Comparison of ENCODE assay signal across 12 cellular contexts in genomic region chr1:147079400-147080012, GRCh38.
DNase-seq lines count a peak whose midpoint lies in the region; ATAC-seq and TF ChIP-seq lines count a peak whose summit lies in the region.
"Had no signal": no experiment of that assay in that cellular context is flagged by ENCODE, and none has a peak within 500 bp of the region (broad histone marks: within the 10 kb centered on the region; RNA-seq: fewer than 3 reads in every experiment).

No MANE protein-coding gene starts in this region.

- no peaks in the 10 kb centered on the region for H3K79me2 ChIP-seq in neural cell (replicated peaks; ENCODE audit: insufficient read depth, low read length)

- H3K27ac ChIP-seq in CD8-positive, alpha-beta memory T cell (ENCODE audit: low read depth, low read length), result no peak overlapping the region
- no peak overlapping the region for H3K27ac ChIP-seq in HUES6 (ENCODE audit: low read depth, low read length)
- H3K27ac ChIP-seq in neural cell (ENCODE audit: low read length), result no peak overlapping the region
- H3K27ac ChIP-seq in gastrocnemius medialis, result no peak overlapping the region
- H3K27ac ChIP-seq: KMS-11, left lung had no signal

- no peaks in the 10 kb centered on the region for H3K9me2 ChIP-seq in neural cell (ENCODE audit: insufficient read depth, low read length)

- H2AFZ ChIP-seq in neural cell (ENCODE audit: low read depth, low read length), result no peak overlapping the region

- no peak for TF ChIP-seq CTCF in chondrocyte (IDR thresholded peaks at IDR 0.05)
- TF ChIP-seq CTCF in neural cell (IDR thresholded peaks at IDR 0.05; ENCODE audit: poor library complexity, severe bottlenecking), result no peak
- no peak for TF ChIP-seq CTCF in gastrocnemius medialis (IDR thresholded peaks at IDR 0.05 in 4 of 5, conservative IDR thresholded peaks at IDR 0.05 in 1 of 5)

- intact Hi-C loops in gastrocnemius medialis (cut with DNase I; ENCODE audit: low total_unique reads), result loop anchor here (10.0 kb wide), 1 partner anchor 165 kb away; the partner anchor contains the start of gene CHD1L

- peaks cover 43% of the 10 kb centered on the region for H3K27me3 ChIP-seq in CD8-positive, alpha-beta memory T cell (ENCODE audit: insufficient read depth, low read length, poor library complexity, severe bottlenecking)
- peaks cover 92% of the 10 kb centered on the region for H3K27me3 ChIP-seq in HUES6 (ENCODE audit: control insufficient read depth, insufficient read depth, low read length)
- H3K27me3 ChIP-seq in neural cell (ENCODE audit: insufficient read depth, low read depth, low read length), result peaks cover 100% of the 10 kb centered on the region
- H3K27me3 ChIP-seq in gastrocnemius medialis, result peaks cover 70 to 97% (median 72%) of the 10 kb centered on the region in 3 donors

- peak in 1 of 5 donors; percentile 53 for DNase-seq in CD8-positive, alpha-beta memory T cell
- DNase-seq in chondrocyte (ENCODE audit: low spot score), result no peak
- no peak for DNase-seq in gastrocnemius medialis
- DNase-seq in KBM-7, result no peak
- no peak for DNase-seq in COLO829 (ENCODE audit: low spot score)
- DNase-seq: anterior cingulate cortex, DMS53, left lung had no signal

- CTCF ChIA-PET in CD8-positive, alpha-beta memory T cell (lab: Charles Lee), result no interaction called here

- H3K27me3 Mint-ChIP-seq in CD8-positive, alpha-beta memory T cell, result peaks cover 86 to 88% of the 10 kb centered on the region in 2 donors
- H3K27me3 Mint-ChIP-seq in chondrocyte (ENCODE audit: low read depth), result peaks cover 41% of the 10 kb centered on the region

- POLR2A ChIA-PET in CD8-positive, alpha-beta memory T cell (lab: Charles Lee), result no interaction called here

- H3K4me3 Mint-ChIP-seq in CD8-positive, alpha-beta memory T cell, result peak overlapping the region in 6 of 7 donors; percentile 32 to 77 (median 63)
- H3K4me3 Mint-ChIP-seq in chondrocyte (ENCODE audit: unreplicated experiment), result peak overlapping the region; percentile 56

- TF ChIP-seq EP300 in neural cell (conservative IDR thresholded peaks at IDR 0.05; ENCODE audit: poor library complexity, severe bottlenecking), result no peak

- H3K36me3 Mint-ChIP-seq in CD8-positive, alpha-beta memory T cell, result peaks cover 0 to 4% (median 2%) of the 10 kb centered on the region in 3 donors
- no peaks in the 10 kb centered on the region for H3K36me3 Mint-ChIP-seq in chondrocyte (ENCODE audit: low read depth)

- no peak overlapping the region for H3K4me2 ChIP-seq in neural cell (ENCODE audit: low read length)
- H3K4me2 ChIP-seq: KMS-11 had no signal

- peaks cover 0 to 7% (median 3%) of the 10 kb centered on the region in 5 donors for H3K9me3 Mint-ChIP-seq in CD8-positive, alpha-beta memory T cell
- H3K9me3 Mint-ChIP-seq in chondrocyte (ENCODE audit: low read depth), result no peaks in the 10 kb centered on the region

- H3K4me1 ChIP-seq in CD8-positive, alpha-beta memory T cell (ENCODE audit: insufficient read depth, low read length), result peaks cover 24% of the 10 kb centered on the region
- H3K4me1 ChIP-seq in HUES6 (ENCODE audit: control insufficient read depth, insufficient read depth, low read length) (no peaks in the 10 kb centered on the region; the same call in 1 of the 2 replicates), gastrocnemius medialis (peaks cover 0 to 13% of the 10 kb centered on the region in 2 donors)

- TF ChIP-seq POLR2A in gastrocnemius medialis (IDR thresholded peaks at IDR 0.05), result no peak

- H3K4me3 ChIP-seq in CD8-positive, alpha-beta memory T cell (ENCODE audit: low read length), result peak overlapping the region; percentile 42
- peak overlapping the region; percentile 34 for H3K4me3 ChIP-seq in HUES6 (ENCODE audit: low read depth, low read length)
- H3K4me3 ChIP-seq in neural cell (ENCODE audit: low read length), result peak overlapping the region; percentile 56
- peak overlapping the region in 1 of 4 donors; percentile 25 for H3K4me3 ChIP-seq in gastrocnemius medialis
- H3K4me3 ChIP-seq: left lung had no signal

- peak overlapping the region in 1 of 8 donors; percentile 40 for H3K27ac Mint-ChIP-seq in CD8-positive, alpha-beta memory T cell
- no peak overlapping the region for H3K27ac Mint-ChIP-seq in chondrocyte (ENCODE audit: unreplicated experiment)

- no peaks in the 10 kb centered on the region for H3K9me3 ChIP-seq in CD8-positive, alpha-beta memory T cell (ENCODE audit: low read length)
- H3K9me3 ChIP-seq in HUES6 (ENCODE audit: control insufficient read depth, insufficient read depth, low read depth, low read length) (no peaks in the 10 kb centered on the region), neural cell (ENCODE audit: low read length) (peaks cover 16% of the 10 kb centered on the region), gastrocnemius medialis (no peaks in the 10 kb centered on the region)
- H3K9me3 ChIP-seq: left lung, Peyer's patch had no signal

- no peaks in the 10 kb centered on the region for H3K36me3 ChIP-seq in CD8-positive, alpha-beta memory T cell (ENCODE audit: insufficient read depth, low read length)
- no peaks in the 10 kb centered on the region for H3K36me3 ChIP-seq in HUES6 (ENCODE audit: control insufficient read depth, insufficient read depth, low read length)
- no peaks in the 10 kb centered on the region for H3K36me3 ChIP-seq in neural cell (ENCODE audit: insufficient read depth, low read length)
- no peaks in the 10 kb centered on the region for H3K36me3 ChIP-seq in gastrocnemius medialis
- H3K36me3 ChIP-seq: left lung, Peyer's patch had no signal

- in situ Hi-C loops in gastrocnemius medialis (cut with MboI; ENCODE audit: low sequenced_read_pairs in 4 of 4), result no loop called here
- in situ Hi-C loops in KBM-7 (cut with MboI; ENCODE audit: low pct_unique_long_range_greater_than_20kb, low sequenced_read_pairs), result no loop called here

- peaks cover 27 to 45% (median 36%) of the 10 kb centered on the region in 3 donors for H3K4me1 Mint-ChIP-seq in CD8-positive, alpha-beta memory T cell
- H3K4me1 Mint-ChIP-seq in chondrocyte (ENCODE audit: low read depth), result peaks cover 7% of the 10 kb centered on the region

- H4K20me1 ChIP-seq in neural cell (ENCODE audit: insufficient read depth), result no peaks in the 10 kb centered on the region

- TF ChIP-seq RAD21 in neural cell (conservative IDR thresholded peaks at IDR 0.05), result no peak

- ATAC-seq in gastrocnemius medialis, result no peak
- ATAC-seq: left lung had no signal

- no peak overlapping the region for H3K9ac ChIP-seq in HUES6 (ENCODE audit: low read length)
- no peak overlapping the region for H3K9ac ChIP-seq in neural cell (ENCODE audit: low read length)
- H3K9ac ChIP-seq: KMS-11 had no signal

- H3F3A ChIP-seq in neural cell (ENCODE audit: insufficient read depth, low read length, poor library complexity, severe bottlenecking), result no peaks in the 10 kb centered on the region

TF ChIP-seq in neural cell, 6 proteins besides CTCF, POLR2A, EP300 and RAD21:
- TF ChIP-seq EZH2 (IDR thresholded peaks at IDR 0.05; ENCODE audit: borderline replicate concordance, insufficient read depth, low read length, poor library complexity, severe bottlenecking) (no peak), REST (IDR thresholded peaks at IDR 0.05; ENCODE audit: borderline replicate concordance) (no peak), POLR2AphosphoS5 (IDR thresholded peaks at IDR 0.05) (no peak), MXI1 (conservative IDR thresholded peaks at IDR 0.05; ENCODE audit: poor library complexity, severe bottlenecking) (no peak), SMC3 (conservative IDR thresholded peaks at IDR 0.05; ENCODE audit: poor library complexity) (no peak), TAF1 (IDR thresholded peaks at IDR 0.05; ENCODE audit: low read depth) (no peak)
